ENCODE assay signal across 10 cellular contexts in the genomic region with DNA sequence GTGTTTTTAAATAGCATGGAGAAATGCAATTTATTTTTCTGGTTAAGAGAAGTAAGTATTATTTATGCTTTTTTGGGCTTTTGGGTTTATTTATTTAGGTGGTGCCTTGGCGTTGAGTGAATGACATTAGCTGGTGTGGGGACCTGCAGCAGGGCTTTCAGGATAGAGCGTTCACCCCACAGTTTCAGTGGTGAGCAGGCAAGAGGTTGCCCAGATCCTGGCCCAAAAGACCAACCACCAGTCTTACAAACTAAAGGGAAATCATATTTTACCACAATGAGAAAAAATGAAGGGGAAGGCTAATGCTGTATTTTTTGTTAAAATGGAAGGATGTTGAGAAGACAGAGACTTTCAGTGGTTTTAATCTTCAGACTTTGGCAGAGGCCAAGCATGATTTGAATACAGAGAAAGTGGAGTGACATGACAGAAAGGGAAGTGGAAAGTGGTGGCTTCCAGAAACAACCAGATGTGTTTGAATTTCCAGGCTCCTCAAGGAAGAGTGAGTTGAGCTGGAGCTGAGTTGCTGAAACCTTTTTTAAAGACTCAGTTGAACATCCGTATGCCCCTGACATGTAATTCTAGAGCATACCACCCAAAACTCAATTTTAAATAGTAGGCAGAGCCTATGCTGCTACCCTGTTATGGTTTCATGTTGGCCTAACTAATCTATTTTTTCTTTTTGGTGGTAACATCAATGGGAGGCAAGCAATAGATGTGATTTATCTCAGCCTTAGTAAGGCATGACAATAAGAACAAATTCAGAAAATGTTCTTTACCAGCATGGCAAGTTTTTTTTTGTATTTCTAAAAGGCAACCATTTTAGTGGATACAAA.
DNase-seq lines count a peak whose midpoint lies in the region; ATAC-seq and TF ChIP-seq lines count a peak whose summit lies in the region.
"Had no signal": no experiment of that assay in that cellular context is flagged by ENCODE, and none has a peak within 500 bp of the region (broad histone marks: within the 10 kb centered on the region; RNA-seq: fewer than 3 reads in every experiment).

No MANE protein-coding gene starts in this region.

- H3K27me3 ChIP-seq in Panc1 (ENCODE audit: control insufficient read depth, insufficient read depth, low read length), result no peaks in the 10 kb centered on the region

- peaks cover 7% of the 10 kb centered on the region for H3K4me1 ChIP-seq in Panc1 (ENCODE audit: control insufficient read depth, insufficient read depth, low read length)

- H3K36me3 ChIP-seq in Panc1 (ENCODE audit: control insufficient read depth, insufficient read depth, low read length), result no peaks in the 10 kb centered on the region

- DNase-seq in Panc1 (ENCODE audit: low read depth, low spot score), result no peak
- DNase-seq in stimulated activated naive CD8-positive, alpha-beta T cell treated with anti-CD3 and anti-CD28 coated beads, Interleukin-15, Interleukin-2, amounts not matched to agents 100 U/mL and 50 U/mL, for 24 hours, result no peak
- DNase-seq in SW480 (ENCODE audit: low spot score), result no peak
- DNase-seq in epidermal melanocyte (ENCODE audit: insufficient read length, low spot score), result no peak
- DNase-seq in NCI-H510A (lab: John Stamatoyannopoulos, UW), result no peak
- DNase-seq in NCI-H1436 (lab: John Stamatoyannopoulos, UW), result no peak
- DNase-seq: NCI-H446 treated with DMSO at 0.1 percent for 48 hours; stimulated activated naive CD4-positive, alpha-beta T cell treated with Interleukin-2 at 50 U/mL for 16 hours had no signal

- CTCF ChIA-PET in Panc1 (lab: Charles Lee), result no interaction called here

- no TSS peak for BruUV-seq in Panc1 (replicated peaks; lab: Mats Ljungman, UMichigan)

- ATAC-seq in GM19023 (IDR thresholded peaks at IDR 0.05; ENCODE audit: unreplicated experiment) (peak; percentile 72), HG02870 (IDR thresholded peaks at IDR 0.05; ENCODE audit: unreplicated experiment) (peak; percentile 84), Panc1 (no peak)
- ATAC-seq in stimulated activated naive CD8-positive, alpha-beta T cell treated with anti-CD3 and anti-CD28 coated beads, Interleukin-15, Interleukin-2, amounts not matched to agents 100 U/mL and 50 U/mL, for 24 hours, result peak; percentile 32

- no peak for TF ChIP-seq CTCF in Panc1 (IDR thresholded peaks at IDR 0.05)

- H3K27ac ChIP-seq in Panc1 (ENCODE audit: low read length), result peak overlapping the region; percentile 54; the same call in 1 of the 2 replicates

- POLR2A ChIA-PET in Panc1 (lab: Charles Lee), result no interaction called here

- in situ Hi-C loops in Panc1 (cut with HindIII; ENCODE audit: low pct_unique_long_range_greater_than_20kb, low sequenced_read_pairs), result no loop called here

- no peaks in the 10 kb centered on the region for H3K9me3 ChIP-seq in Panc1 (ENCODE audit: control insufficient read depth, insufficient read depth, low read depth, low read length)

- H3K4me3 ChIP-seq in Panc1 (ENCODE audit: low read depth in 2 of 2, low read length in 2 of 2), result no peak overlapping the region

- intact Hi-C loops in Panc1 (cut with micrococcal nuclease; ENCODE audit: unreplicated experiment), result no loop called here
